Comparison of ENCODE assay signal across 8 cellular contexts in the genomic region with DNA sequence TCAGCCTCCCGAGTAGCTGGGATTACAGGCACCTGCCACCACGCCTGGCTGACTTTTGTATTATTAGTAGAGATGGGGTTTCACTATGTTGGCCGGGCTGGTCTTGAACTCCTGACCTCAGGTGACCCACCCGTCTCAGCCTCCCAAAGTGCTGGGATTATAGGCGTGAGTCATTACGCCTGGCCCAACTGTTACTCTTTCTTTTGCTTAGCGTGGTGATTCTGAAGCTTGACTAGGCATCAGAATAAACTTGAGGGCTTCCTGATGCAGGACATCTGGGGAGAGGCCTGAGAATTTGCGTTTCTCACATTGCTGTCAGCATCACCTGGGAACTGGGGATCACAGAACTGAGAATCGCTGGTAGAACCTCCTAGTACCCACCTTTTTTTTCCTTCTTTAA. TPM values are rescaled to one million over a fixed set of nuclear protein-coding genes. Genes with fewer than 3 reads are reported as not detected.
DNase-seq lines count a peak whose midpoint lies in the region; ATAC-seq and TF ChIP-seq lines count a peak whose summit lies in the region.
"Not testable (repeated sequence)": the region's sequence is repeated elsewhere in the genome, so short reads cannot be mapped to it uniquely, and the experiment has no call there.

No MANE protein-coding gene starts in this region.

- not testable (repeated sequence) for H3K36me3 Mint-ChIP-seq in CD4-positive, CD25-positive, alpha-beta regulatory T cell; activated CD4-positive, alpha-beta memory T cell treated with anti-CD3 and anti-CD28 coated beads, Interleukin-2, amount 10 ng/mL, durations not matched to agents 7 days and 5 days (ENCODE audit: low read depth); activated naive CD4-positive, alpha-beta T cell treated with anti-CD3 and anti-CD28 coated beads, Interleukin-2, amount 10 ng/mL, durations not matched to agents 7 days and 5 days; naive B cell; stimulated activated memory B cell treated with anti-CD40 and anti-IgM and Interleukin-4, amounts not matched to agents 10 μg/mL and 1 μg/mL and 100 μg/mL, for 72 hours
- peaks cover 11% of the 10 kb centered on the region for H3K36me3 Mint-ChIP-seq in central memory CD8-positive, alpha-beta T cell (ENCODE audit: insufficient read depth)

- intact Hi-C loops in Panc1 (cut with micrococcal nuclease; ENCODE audit: unreplicated experiment) = not testable (repeated sequence)

- CTCF ChIA-PET in Panc1 (lab: Charles Lee) = interaction anchor here (0.9 kb wide), 1 partner anchor 485 kb away, joined by 4 read pairs; no protein-coding TSS in a partner anchor
- CTCF ChIA-PET in activated CD4-positive, alpha-beta memory T cell treated with anti-CD3 and anti-CD28 coated beads, Interleukin-2, amount 10 ng/mL, durations not matched to agents 7 days and 5 days (lab: Charles Lee) = interaction anchor here (0.7 to 3.8 kb wide), 9 partner anchors 10 to 1277 kb away, joined by 3 to 37 read pairs (median 5); partner anchors contain the start of genes FBXL14 and WNT5B
- CTCF ChIA-PET in activated naive CD4-positive, alpha-beta T cell treated with anti-CD3 and anti-CD28 coated beads, Interleukin-2, amount 10 ng/mL, durations not matched to agents 7 days and 5 days (lab: Charles Lee) = interaction anchor here (1.9 to 3.6 kb wide), 4 partner anchors 10 to 485 kb away, joined by 9 to 30 read pairs (median 14); no protein-coding TSS in a partner anchor

- peak overlapping the region; percentile 97 to 100 (median 98) for H3K27ac Mint-ChIP-seq in CD4-positive, CD25-positive, alpha-beta regulatory T cell
- H3K27ac Mint-ChIP-seq in activated CD4-positive, alpha-beta memory T cell treated with anti-CD3 and anti-CD28 coated beads, Interleukin-2, amount 10 ng/mL, durations not matched to agents 7 days and 5 days = peak overlapping the region; percentile 80
- H3K27ac Mint-ChIP-seq in activated naive CD4-positive, alpha-beta T cell treated with anti-CD3 and anti-CD28 coated beads, Interleukin-2, amount 10 ng/mL, durations not matched to agents 7 days and 5 days = peak overlapping the region; percentile 88
- peak overlapping the region; percentile 94 for H3K27ac Mint-ChIP-seq in central memory CD8-positive, alpha-beta T cell (ENCODE audit: low read depth)
- H3K27ac Mint-ChIP-seq in naive B cell = peak overlapping the region in 4 of 6 donors; percentile 20 to 94 (median 90)
- peak overlapping the region; percentile 99 for H3K27ac Mint-ChIP-seq in stimulated activated memory B cell treated with anti-CD40 and anti-IgM and Interleukin-4, amounts not matched to agents 10 μg/mL and 1 μg/mL and 100 μg/mL, for 72 hours

- in situ Hi-C loops in Panc1 (cut with HindIII; ENCODE audit: low pct_unique_long_range_greater_than_20kb, low sequenced_read_pairs) = not testable (repeated sequence)

- not testable (repeated sequence) for H3K4me3 ChIP-seq in CD4-positive, CD25-positive, alpha-beta regulatory T cell (ENCODE audit: low read depth, low read length); Panc1 (ENCODE audit: low read depth in 2 of 2, low read length in 2 of 2)

- not testable (repeated sequence) for H3K27me3 ChIP-seq in CD4-positive, CD25-positive, alpha-beta regulatory T cell (ENCODE audit: control insufficient read depth, insufficient read depth, low read length); Panc1 (ENCODE audit: control insufficient read depth, insufficient read depth, low read length)

- H3K36me3 ChIP-seq in CD4-positive, CD25-positive, alpha-beta regulatory T cell (ENCODE audit: control insufficient read depth, insufficient read depth, low read length); Panc1 (ENCODE audit: control insufficient read depth, insufficient read depth, low read length): not testable (repeated sequence)

- POLR2A ChIA-PET in Panc1 (lab: Charles Lee) = interaction anchor here (0.7 to 2.0 kb wide), 2 partner anchors 10 to 285 kb away, joined by 7 read pairs; no protein-coding TSS in a partner anchor
- POLR2A ChIA-PET in activated CD4-positive, alpha-beta memory T cell treated with anti-CD3 and anti-CD28 coated beads, Interleukin-2, amount 10 ng/mL, durations not matched to agents 7 days and 5 days (lab: Charles Lee) = interaction anchor here (0.7 to 3.8 kb wide), 6 partner anchors 9 to 653 kb away, joined by 3 to 63 read pairs (median 5); partner anchors contain the start of genes FBXL14 and RAD52

- DNase-seq in CD4-positive, CD25-positive, alpha-beta regulatory T cell; Panc1 (ENCODE audit: low read depth, low spot score); activated CD4-positive, alpha-beta memory T cell treated with anti-CD3 and anti-CD28 coated beads, Interleukin-2, amount 10 ng/mL, durations not matched to agents 7 days and 5 days; activated naive CD4-positive, alpha-beta T cell treated with anti-CD3 and anti-CD28 coated beads, Interleukin-2, amount 10 ng/mL, durations not matched to agents 7 days and 5 days; central memory CD8-positive, alpha-beta T cell (ENCODE audit: low spot score in 2 of 2); naive B cell: not testable (repeated sequence)
- peak; percentile 32 for DNase-seq in HCEC 1CT

- H3K4me1 Mint-ChIP-seq in CD4-positive, CD25-positive, alpha-beta regulatory T cell = peaks cover 16 to 40% (median 18%) of the 10 kb centered on the region in 4 donors
- peaks cover 38% of the 10 kb centered on the region for H3K4me1 Mint-ChIP-seq in activated CD4-positive, alpha-beta memory T cell treated with anti-CD3 and anti-CD28 coated beads, Interleukin-2, amount 10 ng/mL, durations not matched to agents 7 days and 5 days
- H3K4me1 Mint-ChIP-seq in activated naive CD4-positive, alpha-beta T cell treated with anti-CD3 and anti-CD28 coated beads, Interleukin-2, amount 10 ng/mL, durations not matched to agents 7 days and 5 days = peaks cover 37% of the 10 kb centered on the region
- peaks cover 33% of the 10 kb centered on the region for H3K4me1 Mint-ChIP-seq in central memory CD8-positive, alpha-beta T cell
- peaks cover 30 to 36% (median 36%) of the 10 kb centered on the region in 3 donors for H3K4me1 Mint-ChIP-seq in naive B cell
- H3K4me1 Mint-ChIP-seq in stimulated activated memory B cell treated with anti-CD40 and anti-IgM and Interleukin-4, amounts not matched to agents 10 μg/mL and 1 μg/mL and 100 μg/mL, for 72 hours = peaks cover 42% of the 10 kb centered on the region

- H3K9me3 Mint-ChIP-seq in CD4-positive, CD25-positive, alpha-beta regulatory T cell; activated CD4-positive, alpha-beta memory T cell treated with anti-CD3 and anti-CD28 coated beads, Interleukin-2, amount 10 ng/mL, durations not matched to agents 7 days and 5 days; activated naive CD4-positive, alpha-beta T cell treated with anti-CD3 and anti-CD28 coated beads, Interleukin-2, amount 10 ng/mL, durations not matched to agents 7 days and 5 days; central memory CD8-positive, alpha-beta T cell; naive B cell; stimulated activated memory B cell treated with anti-CD40 and anti-IgM and Interleukin-4, amounts not matched to agents 10 μg/mL and 1 μg/mL and 100 μg/mL, for 72 hours: not testable (repeated sequence)

- H3K4me1 ChIP-seq in CD4-positive, CD25-positive, alpha-beta regulatory T cell (ENCODE audit: control insufficient read depth, insufficient read depth, low read length, poor library complexity, severe bottlenecking) = peaks cover 23% of the 10 kb centered on the region
- H3K4me1 ChIP-seq in Panc1 (ENCODE audit: control insufficient read depth, insufficient read depth, low read length) = peaks cover 33% of the 10 kb centered on the region

- not testable (repeated sequence) for BruUV-seq in Panc1 (replicated peaks; lab: Mats Ljungman, UMichigan)

- not testable (repeated sequence) for TF ChIP-seq CTCF in Panc1 (IDR thresholded peaks at IDR 0.05)

- ATAC-seq in CD4-positive, CD25-positive, alpha-beta regulatory T cell (ENCODE audit: low read depth in 2 of 2); Panc1; central memory CD8-positive, alpha-beta T cell (replicated peaks; ENCODE audit: extremely low read depth, poor library complexity, severe bottlenecking); naive B cell (ENCODE audit: low read depth in 2 of 2); stimulated activated memory B cell treated with anti-CD40 and anti-IgM and Interleukin-4, amounts not matched to agents 10 μg/mL and 1 μg/mL and 100 μg/mL, for 72 hours: not testable (repeated sequence)

- not testable (repeated sequence) for H3K27ac ChIP-seq in CD4-positive, CD25-positive, alpha-beta regulatory T cell (ENCODE audit: insufficient read depth, low read length, poor library complexity, severe bottlenecking)
- peak overlapping the region; percentile 94 for H3K27ac ChIP-seq in Panc1 (ENCODE audit: low read length)

- H3K4me3 Mint-ChIP-seq in CD4-positive, CD25-positive, alpha-beta regulatory T cell = peak overlapping the region; percentile 40 to 96 (median 75)
- H3K4me3 Mint-ChIP-seq in activated CD4-positive, alpha-beta memory T cell treated with anti-CD3 and anti-CD28 coated beads, Interleukin-2, amount 10 ng/mL, durations not matched to agents 7 days and 5 days; activated naive CD4-positive, alpha-beta T cell treated with anti-CD3 and anti-CD28 coated beads, Interleukin-2, amount 10 ng/mL, durations not matched to agents 7 days and 5 days: not testable (repeated sequence)
- H3K4me3 Mint-ChIP-seq in central memory CD8-positive, alpha-beta T cell = peak overlapping the region; percentile 85
- H3K4me3 Mint-ChIP-seq in naive B cell = peak overlapping the region in 7 of 8 donors; percentile 48 to 100 (median 76)
- peak overlapping the region; percentile 96 for H3K4me3 Mint-ChIP-seq in stimulated activated memory B cell treated with anti-CD40 and anti-IgM and Interleukin-4, amounts not matched to agents 10 μg/mL and 1 μg/mL and 100 μg/mL, for 72 hours

- not testable (repeated sequence) for H3K9me3 ChIP-seq in CD4-positive, CD25-positive, alpha-beta regulatory T cell (ENCODE audit: control insufficient read depth in 2 of 2, low read length in 2 of 2); Panc1 (ENCODE audit: control insufficient read depth, insufficient read depth, low read depth, low read length)

- H3K27me3 Mint-ChIP-seq in CD4-positive, CD25-positive, alpha-beta regulatory T cell; activated CD4-positive, alpha-beta memory T cell treated with anti-CD3 and anti-CD28 coated beads, Interleukin-2, amount 10 ng/mL, durations not matched to agents 7 days and 5 days; central memory CD8-positive, alpha-beta T cell; naive B cell; stimulated activated memory B cell treated with anti-CD40 and anti-IgM and Interleukin-4, amounts not matched to agents 10 μg/mL and 1 μg/mL and 100 μg/mL, for 72 hours: not testable (repeated sequence)
- H3K27me3 Mint-ChIP-seq in activated naive CD4-positive, alpha-beta T cell treated with anti-CD3 and anti-CD28 coated beads, Interleukin-2, amount 10 ng/mL, durations not matched to agents 7 days and 5 days = peaks cover 10% of the 10 kb centered on the region

RNA-seq across cellular contexts. Expression of gene FBXL14, which starts 8.3 kb away (rescaled TPM):
- 26.0 TPM for total RNA-seq in CD4-positive, CD25-positive, alpha-beta regulatory T cell
- 10 to 100 TPM; 18.5 to 24.3 (median 23.7) TPM for polyA plus RNA-seq in CD4-positive, CD25-positive, alpha-beta regulatory T cell
- total RNA-seq in Panc1 (2021; ENCODE audit: unreplicated experiment) = 15.1 TPM
- polyA plus RNA-seq in Panc1 (2012; ENCODE audit: insufficient read length) = 17.2 TPM
- 10 to 100 TPM; 30.3 to 30.9 TPM for total RNA-seq in activated CD4-positive, alpha-beta memory T cell treated with anti-CD3 and anti-CD28 coated beads, Interleukin-2, amount 10 ng/mL, durations not matched to agents 7 days and 5 days
- 10 to 100 TPM; 11.2 to 20.6 (median 14.6) TPM for polyA plus RNA-seq in naive B cell (ENCODE audit: low read depth in 6 of 6)

RNA-seq across cellular contexts. Expression of gene WNT5B, which starts 26.3 kb away (rescaled TPM):
- total RNA-seq in CD4-positive, CD25-positive, alpha-beta regulatory T cell = not detected
- polyA plus RNA-seq in CD4-positive, CD25-positive, alpha-beta regulatory T cell = not detected
- 36.9 TPM for total RNA-seq in Panc1 (2021; ENCODE audit: unreplicated experiment)
- 34.8 TPM for polyA plus RNA-seq in Panc1 (2012; ENCODE audit: insufficient read length)
- total RNA-seq in activated CD4-positive, alpha-beta memory T cell treated with anti-CD3 and anti-CD28 coated beads, Interleukin-2, amount 10 ng/mL, durations not matched to agents 7 days and 5 days = 1 to 10 TPM; 1.4 to 1.7 TPM
- polyA plus RNA-seq in naive B cell (ENCODE audit: low read depth in 6 of 6) = not detected

Comparison
In these comparisons a context has a peak if more than half of its experiments do, and no peak if none do; other contexts are left out.
1. RNA of gene WNT5B, which starts 26.3 kb away (total RNA-seq): 36.9 TPM in Panc1 (single experiment); 1.4 to 1.7 TPM in activated CD4-positive, alpha-beta memory T cell treated with anti-CD3 and anti-CD28 coated beads, Interleukin-2, amount 10 ng/mL, durations not matched to agents 7 days and 5 days and not detected in CD4-positive, CD25-positive, alpha-beta regulatory T cell (single experiment); every median in the first group is over 10 times any median in the second.
2. Peak in every context shown above with its lines, with median percentiles within 50 percentile points of each other: H3K27ac Mint-ChIP-seq.